Comparison of ENCODE assay signal across 16 cellular contexts in genomic region chr16:81581107-81581506, GRCh38.
A peak's percentile ranks its signal among the peaks of the same experiment; 100 is the strongest.
DNase-seq lines count a peak whose midpoint lies in the region; ATAC-seq and TF ChIP-seq lines count a peak whose summit lies in the region.
"Had no signal": no experiment of that assay in that cellular context is flagged by ENCODE, and none has a peak within 500 bp of the region (broad histone marks: within the 10 kb centered on the region; RNA-seq: fewer than 3 reads in every experiment).

No MANE protein-coding gene starts in this region.

- H3K9ac ChIP-seq in Karpas-422 (ENCODE audit: low read length) = no peak overlapping the region

- no peak overlapping the region for H3K4me3 Mint-ChIP-seq in endothelial cell (ENCODE audit: unreplicated experiment)
- H3K4me3 Mint-ChIP-seq: activated CD8-positive, alpha-beta memory T cell treated with anti-CD3 and anti-CD28 coated beads, Interleukin-2, amount 10 ng/mL, durations not matched to agents 7 days and 5 days; activated naive CD4-positive, alpha-beta T cell treated with anti-CD3 and anti-CD28 coated beads for 36 hours had no signal

- H3K36me3 ChIP-seq in RWPE2 (ENCODE audit: low read depth) = peaks cover 19% of the 10 kb centered on the region
- H3K36me3 ChIP-seq in kidney epithelial cell (ENCODE audit: control insufficient read depth, insufficient read depth, low read length) = no peaks in the 10 kb centered on the region
- H3K36me3 ChIP-seq in Karpas-422 (ENCODE audit: insufficient read depth, low read length) = no peaks in the 10 kb centered on the region
- H3K36me3 ChIP-seq: BE2C, SJSA1 had no signal

- no peak overlapping the region for H3K27ac Mint-ChIP-seq in endothelial cell (ENCODE audit: unreplicated experiment)
- H3K27ac Mint-ChIP-seq: activated CD8-positive, alpha-beta memory T cell treated with anti-CD3 and anti-CD28 coated beads, Interleukin-2, amount 10 ng/mL, durations not matched to agents 7 days and 5 days; activated naive CD4-positive, alpha-beta T cell treated with anti-CD3 and anti-CD28 coated beads for 36 hours had no signal

- H3K27ac ChIP-seq in RWPE2 (ENCODE audit: poor library complexity, severe bottlenecking) = peak overlapping the region; percentile 95
- peak overlapping the region in 18 of 21 experiments; percentile 48 to 85 (median 73) for H3K27ac ChIP-seq in skin epidermis
- no peak overlapping the region for H3K27ac ChIP-seq in Karpas-422 (ENCODE audit: low read length)
- H3K27ac ChIP-seq: heart left ventricle, SJSA1 had no signal

- H3K4me1 ChIP-seq in RWPE2 (ENCODE audit: insufficient read depth, poor library complexity, severe bottlenecking) = peaks cover 54% of the 10 kb centered on the region
- H3K4me1 ChIP-seq in Karpas-422 (ENCODE audit: low read length) = no peaks in the 10 kb centered on the region
- H3K4me1 ChIP-seq: BE2C had no signal

- ATAC-seq in RWPE2 (ENCODE audit: low read depth) = peak; percentile 94
- ATAC-seq in GM18907 (IDR thresholded peaks at IDR 0.05; ENCODE audit: unreplicated experiment) = no peak
- no peak for ATAC-seq in HG03520 (IDR thresholded peaks at IDR 0.05; ENCODE audit: unreplicated experiment)
- ATAC-seq: activated CD8-positive, alpha-beta memory T cell treated with anti-CD3 and anti-CD28 coated beads, Interleukin-2, amount 10 ng/mL, durations not matched to agents 7 days and 5 days; K562 had no signal

- no peak overlapping the region for H2AFZ ChIP-seq in Karpas-422 (ENCODE audit: low read length)

- DNase-seq in DMS53 (lab: John Stamatoyannopoulos, UW) = peak; percentile 87
- DNase-seq in RWPE2 (ENCODE audit: low spot score) = peak; percentile 96
- DNase-seq in kidney epithelial cell (ENCODE audit: low read depth) = peak; percentile 70
- DNase-seq in Karpas-422 = no peak
- DNase-seq in endothelial cell (ENCODE audit: low spot score) = no peak
- DNase-seq: activated CD8-positive, alpha-beta memory T cell treated with anti-CD3 and anti-CD28 coated beads, Interleukin-2, amount 10 ng/mL, durations not matched to agents 7 days and 5 days; activated naive CD4-positive, alpha-beta T cell treated with anti-CD3 and anti-CD28 coated beads for 36 hours; BE2C; NCI-H1436; stimulated activated CD4-positive, alpha-beta T cell treated with anti-CD3 and anti-CD28 coated beads, Interleukin-15, amount 100 ng/mL, for 24 hours had no signal

- peaks cover 5% of the 10 kb centered on the region; the same call in 1 of the 2 replicates for H4K20me1 ChIP-seq in Karpas-422 (ENCODE audit: insufficient read depth, low read depth, low read length)

- H3K9me3 ChIP-seq in RWPE2 (ENCODE audit: severe bottlenecking) (no peaks in the 10 kb centered on the region), Karpas-422 (ENCODE audit: low read length) (no peaks in the 10 kb centered on the region)
- H3K9me3 ChIP-seq: BE2C, heart left ventricle, SJSA1 had no signal

- H3K4me2 ChIP-seq in Karpas-422 (ENCODE audit: low read depth, low read length, poor library complexity, severe bottlenecking) = no peak overlapping the region

- no peak for TF ChIP-seq CTCF in RWPE2 (IDR thresholded peaks at IDR 0.05; ENCODE audit: poor library complexity, severe bottlenecking)
- no peak for TF ChIP-seq CTCF in kidney epithelial cell (IDR thresholded peaks at IDR 0.05; ENCODE audit: insufficient read depth, low read length, poor library complexity, severe bottlenecking)
- no peak for TF ChIP-seq CTCF in endothelial cell (IDR thresholded peaks at IDR 0.05; ENCODE audit: unreplicated experiment)

- H3K4me1 Mint-ChIP-seq in endothelial cell (ENCODE audit: unreplicated experiment) = peaks cover 11% of the 10 kb centered on the region
- H3K4me1 Mint-ChIP-seq: activated CD8-positive, alpha-beta memory T cell treated with anti-CD3 and anti-CD28 coated beads, Interleukin-2, amount 10 ng/mL, durations not matched to agents 7 days and 5 days had no signal

- H3K27me3 ChIP-seq in RWPE2 (ENCODE audit: insufficient read depth, poor library complexity, severe bottlenecking) (no peaks in the 10 kb centered on the region), kidney epithelial cell (ENCODE audit: control insufficient read depth, insufficient read depth, low read length) (no peaks in the 10 kb centered on the region), Karpas-422 (ENCODE audit: low read length) (no peaks in the 10 kb centered on the region)
- H3K27me3 ChIP-seq: BE2C, heart left ventricle, SJSA1 had no signal

- H3K9me3 Mint-ChIP-seq in endothelial cell (ENCODE audit: unreplicated experiment) = no peaks in the 10 kb centered on the region
- H3K9me3 Mint-ChIP-seq: activated naive CD4-positive, alpha-beta T cell treated with anti-CD3 and anti-CD28 coated beads for 36 hours had no signal

- no peak overlapping the region for H3K4me3 ChIP-seq in RWPE2 (ENCODE audit: severe bottlenecking)
- H3K4me3 ChIP-seq in kidney epithelial cell (ENCODE audit: low read depth, low read length) = no peak overlapping the region
- H3K4me3 ChIP-seq in skin epidermis = no peak overlapping the region
- no peak overlapping the region for H3K4me3 ChIP-seq in Karpas-422 (ENCODE audit: low read length)
- H3K4me3 ChIP-seq: heart left ventricle, K562, SJSA1 had no signal

- H3K9me2 ChIP-seq in Karpas-422 (replicated peaks; ENCODE audit: insufficient read depth, low read length) = no peaks in the 10 kb centered on the region

- peaks cover 10% of the 10 kb centered on the region for H3K36me3 Mint-ChIP-seq in endothelial cell (ENCODE audit: low read depth, unreplicated experiment)

- H3K27me3 Mint-ChIP-seq in endothelial cell (ENCODE audit: unreplicated experiment) = peaks cover 23% of the 10 kb centered on the region
- H3K27me3 Mint-ChIP-seq: activated CD8-positive, alpha-beta memory T cell treated with anti-CD3 and anti-CD28 coated beads, Interleukin-2, amount 10 ng/mL, durations not matched to agents 7 days and 5 days had no signal

- no peaks in the 10 kb centered on the region for H3K79me2 ChIP-seq in Karpas-422 (ENCODE audit: low read length)

Comparison
In these comparisons a context has a peak if more than half of its experiments do, and no peak if none do; other contexts are left out.
1. DNase-seq: peak in DMS53 (single experiment), RWPE2 (single experiment) and kidney epithelial cell (single experiment); none in Karpas-422 (single experiment) and endothelial cell (single experiment).